22 cellular contexts compared by ENCODE assay signal in the genomic region with DNA sequence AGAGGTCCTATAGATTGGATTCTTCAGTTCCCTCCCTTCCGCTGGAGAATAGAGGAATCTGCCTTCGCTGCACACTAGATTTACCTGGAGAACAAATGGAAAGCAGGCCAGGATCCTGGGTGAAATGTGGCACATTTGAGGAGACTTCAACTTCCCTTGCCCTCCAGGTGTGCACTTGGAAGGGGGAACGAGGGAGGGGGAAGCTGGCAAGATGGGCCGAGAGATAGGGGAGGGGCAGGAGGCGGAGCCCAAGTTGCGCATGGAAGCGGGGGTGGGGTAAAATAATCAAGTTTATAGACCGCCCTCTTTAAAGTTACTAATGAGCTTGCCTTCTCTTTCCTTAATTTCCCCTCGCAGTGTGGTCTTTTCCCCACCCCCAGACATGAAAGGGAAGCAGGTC.
A peak's percentile ranks its signal among the peaks of the same experiment; 100 is the strongest.
DNase-seq lines count a peak whose midpoint lies in the region; ATAC-seq and TF ChIP-seq lines count a peak whose summit lies in the region.
"Had no signal": no experiment of that assay in that cellular context is flagged by ENCODE, and none has a peak within 500 bp of the region (broad histone marks: within the 10 kb centered on the region; RNA-seq: fewer than 3 reads in every experiment).

No MANE protein-coding gene starts in this region.

- H3K36me3 Mint-ChIP-seq in mesothelial cell of epicardium: no peaks in the 10 kb centered on the region
- H3K36me3 Mint-ChIP-seq: CD14-positive monocyte, naive B cell had no signal

- no peaks in the 10 kb centered on the region for H3K27me3 Mint-ChIP-seq in mesothelial cell of epicardium (ENCODE audit: low read depth)

- TF ChIP-seq CTCF in RWPE1 (conservative IDR thresholded peaks at IDR 0.05; ENCODE audit: low read depth): no peak
- TF ChIP-seq CTCF in mesothelial cell of epicardium (IDR thresholded peaks at IDR 0.05; ENCODE audit: unreplicated experiment): no peak

- POLR2A ChIA-PET in RWPE1 (lab: Yijun Ruan, JAX; ENCODE audit: low non-redundant PET): interaction anchor here (0.5 to 5.6 kb wide), 17 partner anchors 8 to 177 kb away, joined by 3 to 67 read pairs (median 7); no protein-coding TSS in a partner anchor

- DNase-seq in RWPE1 (ENCODE audit: low spot score): peak; percentile 72
- DNase-seq in mesothelial cell of epicardium (ENCODE audit: low spot score in 2 of 2, unreplicated experiment in 2 of 2): no peak
- DNase-seq in ureter (ENCODE audit: low spot score): peak; percentile 58
- no peak for DNase-seq in stimulated activated CD4-positive, alpha-beta T cell treated with anti-CD3 and anti-CD28 coated beads, Interleukin-2, amount 100 ng/mL, for 24 hours
- DNase-seq in NCI-H524 (lab: John Stamatoyannopoulos, UW): no peak
- DNase-seq: activated CD4-positive, CD25-positive, alpha-beta regulatory T cell treated with anti-CD3 and anti-CD28 coated beads, Interleukin-2, amount 50 U/mL, for 72 hours; activated CD8-positive, alpha-beta T cell treated with anti-CD3 and anti-CD28 coated beads, Interleukin-2, amount 10 ng/mL, durations not matched to agents 7 days and 5 days; activated gamma-delta T cell; activated T-cell treated with anti-CD3 and anti-CD28 coated beads for 4 hours; gastrocnemius medialis; KG1; left cardiac atrium; naive B cell; NCI-H1417 treated with DMSO at 0.1 percent for 48 hours; Peyer's patch; SJCRH30; stimulated activated naive CD8-positive, alpha-beta T cell treated with anti-CD3 and anti-CD28 coated beads, Interleukin-15, Interleukin-2, amounts not matched to agents 100 U/mL and 50 U/mL, for 24 hours had no signal

- H3K4me1 Mint-ChIP-seq in mesothelial cell of epicardium: peaks cover 75% of the 10 kb centered on the region
- H3K4me1 Mint-ChIP-seq: naive B cell had no signal

- CTCF ChIA-PET in RWPE1 (lab: Yijun Ruan, JAX): interaction anchor here (0.6 to 2.1 kb wide), 5 partner anchors 15 to 179 kb away, joined by 3 to 8 read pairs (median 4); no protein-coding TSS in a partner anchor

- H3K27ac ChIP-seq in RWPE1: peak overlapping the region; percentile 100
- H3K27ac ChIP-seq: esophagus muscularis mucosa, gastrocnemius medialis, Peyer's patch, right atrium auricular region, SJCRH30 had no signal

- ATAC-seq in esophagus mucosa: peak; percentile 45
- no peak for ATAC-seq in GM21390 (IDR thresholded peaks at IDR 0.05; ENCODE audit: unreplicated experiment)
- ATAC-seq: activated CD8-positive, alpha-beta T cell treated with anti-CD3 and anti-CD28 coated beads, Interleukin-2, amount 10 ng/mL, durations not matched to agents 7 days and 5 days; gastrocnemius medialis; left cardiac atrium; stimulated activated naive CD8-positive, alpha-beta T cell treated with anti-CD3 and anti-CD28 coated beads, Interleukin-15, Interleukin-2, amounts not matched to agents 100 U/mL and 50 U/mL, for 24 hours had no signal

- peak overlapping the region; percentile 95 for H3K27ac Mint-ChIP-seq in mesothelial cell of epicardium
- H3K27ac Mint-ChIP-seq: activated CD8-positive, alpha-beta T cell treated with anti-CD3 and anti-CD28 coated beads, Interleukin-2, amount 10 ng/mL, durations not matched to agents 7 days and 5 days; CD14-positive monocyte; naive B cell had no signal

- H3K4me3 Mint-ChIP-seq in mesothelial cell of epicardium: peak overlapping the region; percentile 75
- H3K4me3 Mint-ChIP-seq: activated CD8-positive, alpha-beta T cell treated with anti-CD3 and anti-CD28 coated beads, Interleukin-2, amount 10 ng/mL, durations not matched to agents 7 days and 5 days; naive B cell had no signal

- no peaks in the 10 kb centered on the region for H3K9me3 Mint-ChIP-seq in mesothelial cell of epicardium

Comparison
In these comparisons a context has a peak if more than half of its experiments do, and no peak if none do; other contexts are left out.
1. DNase-seq: peak in RWPE1 (single experiment) and ureter (single experiment); none in mesothelial cell of epicardium (0 of 2), stimulated activated CD4-positive, alpha-beta T cell treated with anti-CD3 and anti-CD28 coated beads, Interleukin-2, amount 100 ng/mL, for 24 hours (0 of 2) and NCI-H524 (0 of 2).